In the genomic region with DNA sequence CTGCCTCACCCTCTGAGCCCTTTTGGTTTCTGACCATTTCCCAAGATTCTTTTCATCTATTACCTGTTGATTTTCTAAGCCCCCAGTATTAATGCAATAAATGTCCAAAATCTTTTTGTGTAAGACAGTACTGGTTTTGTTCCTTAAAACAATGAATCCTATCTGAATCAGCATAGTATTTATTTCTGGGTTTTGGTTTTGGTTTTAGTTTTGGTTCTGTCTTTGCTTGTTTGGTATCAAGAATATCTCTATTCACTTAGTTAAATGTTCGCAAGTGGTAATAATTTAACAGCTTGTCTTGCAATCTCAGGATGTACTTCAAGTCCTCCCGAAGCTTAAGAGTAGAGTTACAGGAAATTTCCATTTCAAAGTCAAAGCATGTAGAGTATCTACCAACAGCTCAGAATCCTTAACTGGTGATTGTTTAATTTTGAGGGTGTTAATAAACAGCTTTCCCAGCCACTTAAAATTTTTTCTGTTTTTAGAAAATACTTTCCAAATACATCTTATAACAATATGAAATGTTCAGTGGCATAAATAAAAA, we compare ENCODE assay signal across 1 cellular context.
TF ChIP-seq lines count a peak whose summit lies in the region.

No MANE protein-coding gene starts in this region.

TF ChIP-seq in GM12878, 131 proteins besides CTCF, POLR2A, EP300 and RAD21 (continued from another document):
- TF ChIP-seq, protein P1, sequence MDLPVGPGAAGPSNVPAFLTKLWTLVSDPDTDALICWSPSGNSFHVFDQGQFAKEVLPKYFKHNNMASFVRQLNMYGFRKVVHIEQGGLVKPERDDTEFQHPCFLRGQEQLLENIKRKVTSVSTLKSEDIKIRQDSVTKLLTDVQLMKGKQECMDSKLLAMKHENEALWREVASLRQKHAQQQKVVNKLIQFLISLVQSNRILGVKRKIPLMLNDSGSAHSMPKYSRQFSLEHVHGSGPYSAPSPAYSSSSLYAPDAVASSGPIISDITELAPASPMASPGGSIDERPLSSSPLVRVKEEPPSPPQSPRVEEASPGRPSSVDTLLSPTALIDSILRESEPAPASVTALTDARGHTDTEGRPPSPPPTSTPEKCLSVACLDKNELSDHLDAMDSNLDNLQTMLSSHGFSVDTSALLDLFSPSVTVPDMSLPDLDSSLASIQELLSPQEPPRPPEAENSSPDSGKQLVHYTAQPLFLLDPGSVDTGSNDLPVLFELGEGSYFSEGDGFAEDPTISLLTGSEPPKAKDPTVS (IDR thresholded peaks at IDR 0.05; ENCODE audit: low read depth, low read length) = no peak
- TF ChIP-seq DPF2 (IDR thresholded peaks at IDR 0.05) = no peak
TF ChIP-seq in GM12878: peak in this region for 0.
